In the genomic region with DNA sequence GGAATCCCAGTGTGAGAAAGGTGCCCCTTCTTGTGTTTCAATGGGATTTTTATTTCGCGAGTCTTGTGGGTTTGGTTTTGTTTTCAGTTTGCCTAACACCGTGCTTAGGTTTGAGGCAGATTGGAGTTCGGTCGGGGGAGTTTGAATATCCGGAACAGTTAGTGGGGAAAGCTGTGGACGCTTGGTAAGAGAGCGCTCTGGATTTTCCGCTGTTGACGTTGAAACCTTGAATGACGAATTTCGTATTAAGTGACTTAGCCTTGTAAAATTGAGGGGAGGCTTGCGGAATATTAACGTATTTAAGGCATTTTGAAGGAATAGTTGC, we compare ENCODE assay signal across 8 cellular contexts. TPM values are rescaled to one million over a fixed set of nuclear protein-coding genes. Genes with fewer than 3 reads are reported as not detected.
DNase-seq lines count a peak whose midpoint lies in the region; ATAC-seq, FAIRE-seq and TF ChIP-seq lines count a peak whose summit lies in the region.

No MANE protein-coding gene starts in this region.

- no peaks in the 10 kb centered on the region for H3K9me3 Mint-ChIP-seq in activated CD8-positive, alpha-beta T cell treated with anti-CD3 and anti-CD28 coated beads for 36 hours
- H3K9me3 Mint-ChIP-seq in glutamatergic neuron (ENCODE audit: unreplicated experiment) = peaks cover 7% of the 10 kb centered on the region

- H3K4me1 ChIP-seq in DND-41 (ENCODE audit: insufficient read depth, low read length) (peaks cover 31% of the 10 kb centered on the region), small intestine (ENCODE audit: control insufficient read depth in 2 of 2, insufficient read depth in 1 of 2, low read depth in 1 of 2, low read length in 1 of 2) (peaks cover 4 to 7% of the 10 kb centered on the region in 2 donors)

- H3K4me1 Mint-ChIP-seq in activated CD8-positive, alpha-beta T cell treated with anti-CD3 and anti-CD28 coated beads for 36 hours (ENCODE audit: low read depth) = peaks cover 33% of the 10 kb centered on the region
- H3K4me1 Mint-ChIP-seq in glutamatergic neuron (ENCODE audit: low read depth, unreplicated experiment) = peaks cover 14% of the 10 kb centered on the region

- peak overlapping the region; percentile 66 for H3K4me2 ChIP-seq in DND-41 (ENCODE audit: insufficient read depth, low read length)

- peaks cover 19% of the 10 kb centered on the region for H3K79me2 ChIP-seq in DND-41 (ENCODE audit: insufficient read depth, low read length)

- peaks cover 27% of the 10 kb centered on the region; the same call in 1 of the 2 replicates for H4K20me1 ChIP-seq in DND-41 (ENCODE audit: insufficient read depth, low read length)

- POLR2A ChIA-PET in activated CD8-positive, alpha-beta T cell treated with anti-CD3 and anti-CD28 coated beads for 36 hours (lab: Charles Lee) = interaction anchor here (1.0 to 4.6 kb wide), 12 partner anchors 9 to 166 kb away, joined by 3 to 44 read pairs (median 6); partner anchors contain the start of genes CENPV, NCOR1 and TRPV2

- intact Hi-C loops in activated CD8-positive, alpha-beta T cell treated with anti-CD3 and anti-CD28 coated beads for 36 hours (cut with micrococcal nuclease) = loop anchor here (5.0 kb wide), 1 partner anchor 36 kb away; the partner anchor contains the start of gene TRPV2

- peak overlapping the region; percentile 95 for H3K27ac Mint-ChIP-seq in activated CD8-positive, alpha-beta T cell treated with anti-CD3 and anti-CD28 coated beads for 36 hours
- H3K27ac Mint-ChIP-seq in glutamatergic neuron (ENCODE audit: unreplicated experiment) = peak overlapping the region; percentile 99

- no peaks in the 10 kb centered on the region for H3K27me3 Mint-ChIP-seq in activated CD8-positive, alpha-beta T cell treated with anti-CD3 and anti-CD28 coated beads for 36 hours
- peaks cover 11% of the 10 kb centered on the region for H3K27me3 Mint-ChIP-seq in glutamatergic neuron (ENCODE audit: unreplicated experiment)

- no peak for FAIRE-seq in small intestine (lab: Jason Lieb, UNC)

- 0 to 2% (median 1%) methylated on average over 14 of the region's 14 CpGs for whole genome bisulfite sequencing in small intestine, 3 donors

- peak overlapping the region; percentile 90; the same call in 1 of the 2 replicates for H2AFZ ChIP-seq in DND-41 (ENCODE audit: low read depth, low read length)

- H3K4me3 ChIP-seq in DND-41 (ENCODE audit: low read depth in 1 of 2, low read length in 2 of 2) = peak overlapping the region; percentile 49 to 66; a peak in 3 of 4 replicates
- peak overlapping the region; percentile 62 to 80 for H3K4me3 ChIP-seq in small intestine (ENCODE audit: low read depth in 1 of 2, low read length in 2 of 2)

- H3K36me3 ChIP-seq in DND-41 (ENCODE audit: insufficient read depth, low read length) (peaks cover 25% of the 10 kb centered on the region), small intestine (ENCODE audit: control insufficient read depth in 2 of 2, insufficient read depth in 2 of 2, low read length in 2 of 2) (peaks cover 0 to 3% of the 10 kb centered on the region in 2 donors)

- H3K9ac ChIP-seq in DND-41 (ENCODE audit: low read depth, low read length) = peak overlapping the region; percentile 66

- TF ChIP-seq CTCF in DND-41 (IDR thresholded peaks at IDR 0.05; ENCODE audit: borderline replicate concordance, extremely low read depth, low read length, poor library complexity, severe bottlenecking) (no peak), glutamatergic neuron (IDR thresholded peaks at IDR 0.05; ENCODE audit: partially characterized antibody, unreplicated experiment) (no peak)
- TF ChIP-seq CTCF in activated CD8-positive, alpha-beta T cell treated with anti-CD3 and anti-CD28 coated beads for 36 hours (IDR thresholded peaks at IDR 0.05) = no peak

- ATAC-seq in DND-41 (ENCODE audit: insufficient read depth, low read depth) = no peak
- peak; percentile 3 for ATAC-seq in HG02943 (IDR thresholded peaks at IDR 0.05; ENCODE audit: low read depth, unreplicated experiment)
- peak; percentile 10 for ATAC-seq in activated CD8-positive, alpha-beta T cell treated with anti-CD3 and anti-CD28 coated beads for 36 hours
- no peak for ATAC-seq in GM18519 (IDR thresholded peaks at IDR 0.05; ENCODE audit: low FRiP score, unreplicated experiment)

- no peaks in the 10 kb centered on the region for H3K9me3 ChIP-seq in DND-41 (ENCODE audit: insufficient read depth, low read length, severe bottlenecking)
- no peaks in the 10 kb centered on the region for H3K9me3 ChIP-seq in small intestine (ENCODE audit: control insufficient read depth, low read depth)

- H3K27me3 ChIP-seq in DND-41 (ENCODE audit: insufficient read depth, low read length, poor library complexity) (peaks cover under 1% of the 10 kb centered on the region), small intestine (ENCODE audit: control insufficient read depth in 2 of 2, insufficient read depth in 2 of 2, low read length in 2 of 2) (no peaks in the 10 kb centered on the region)

- CTCF ChIA-PET in activated CD8-positive, alpha-beta T cell treated with anti-CD3 and anti-CD28 coated beads for 36 hours (lab: Charles Lee) = interaction anchor here (2.6 to 4.2 kb wide), 2 partner anchors 17 to 34 kb away, joined by 14 to 31 read pairs; partner anchors contain the start of gene TRPV2

- peak overlapping the region; percentile 94 for H3K4me3 Mint-ChIP-seq in activated CD8-positive, alpha-beta T cell treated with anti-CD3 and anti-CD28 coated beads for 36 hours
- peak overlapping the region; percentile 85 for H3K4me3 Mint-ChIP-seq in glutamatergic neuron (ENCODE audit: unreplicated experiment)

- H3K36me3 Mint-ChIP-seq in activated CD8-positive, alpha-beta T cell treated with anti-CD3 and anti-CD28 coated beads for 36 hours (ENCODE audit: low read depth) = peaks cover 31% of the 10 kb centered on the region
- H3K36me3 Mint-ChIP-seq in glutamatergic neuron (ENCODE audit: unreplicated experiment) = peaks cover 3% of the 10 kb centered on the region

- peak overlapping the region; percentile 98 for H3K27ac ChIP-seq in DND-41 (ENCODE audit: low read length)
- peak overlapping the region; percentile 61 to 96 for H3K27ac ChIP-seq in small intestine (ENCODE audit: low read depth in 1 of 2, low read length in 1 of 2)

- DNase-seq in DND-41 = no peak
- DNase-seq in activated CD8-positive, alpha-beta T cell treated with anti-CD3 and anti-CD28 coated beads for 36 hours = no peak
- DNase-seq in glutamatergic neuron = no peak
- peak; percentile 40 for DNase-seq in small intestine
- no peak for DNase-seq in GOT3 (lab: John Stamatoyannopoulos, UW)
- DNase-seq in foreskin melanocyte = no peak

RNA-seq across cellular contexts. Expression of gene UBB, which starts 0.6 kb away (rescaled TPM):
- 1,000 to 10,000 TPM; 1,334 to 1,337 TPM for total RNA-seq in activated CD8-positive, alpha-beta T cell treated with anti-CD3 and anti-CD28 coated beads for 36 hours
- total RNA-seq in glutamatergic neuron (ENCODE audit: unreplicated experiment) = 1,286 TPM
- 1,000 to 10,000 TPM; 1,011 to 2,335 (median 1,827) TPM for polyA plus RNA-seq in small intestine

RNA-seq across cellular contexts. Expression of gene CENPV, which starts 28.2 kb away (rescaled TPM):
- 100 to 1,000 TPM; 139 to 142 TPM for total RNA-seq in activated CD8-positive, alpha-beta T cell treated with anti-CD3 and anti-CD28 coated beads for 36 hours
- 178 TPM for total RNA-seq in glutamatergic neuron (ENCODE audit: unreplicated experiment)
- 100 to 1,000 TPM; 115 to 185 (median 163) TPM for polyA plus RNA-seq in small intestine

RNA-seq across cellular contexts. Expression of gene TRPV2, which starts 33.9 kb away (rescaled TPM):
- total RNA-seq in activated CD8-positive, alpha-beta T cell treated with anti-CD3 and anti-CD28 coated beads for 36 hours = 10 to 100 TPM; 44.6 to 47.6 TPM
- total RNA-seq in glutamatergic neuron (ENCODE audit: unreplicated experiment) = 27.0 TPM
- polyA plus RNA-seq in small intestine = 1 to 10 TPM in 2 of 3 donors, under 1 TPM in 1; 0.45 to 9.3 (median 3.8) TPM

Comparison
In these comparisons a context has a peak if more than half of its experiments do, and no peak if none do; other contexts are left out.
1. ATAC-seq: peak in HG02943 (single experiment) and activated CD8-positive, alpha-beta T cell treated with anti-CD3 and anti-CD28 coated beads for 36 hours (single experiment); none in DND-41 (single experiment) and GM18519 (single experiment).